Comparison of ENCODE assay signal across 15 cellular contexts in genomic region chr12:62679569-62679968, GRCh38.
"Had no signal": no experiment of that assay in that cellular context is flagged by ENCODE, and none has a peak within 500 bp of the region (broad histone marks: within the 10 kb centered on the region; RNA-seq: fewer than 3 reads in every experiment).

No MANE protein-coding gene starts in this region.

- H3K36me3 ChIP-seq: cardiac muscle cell, thyroid gland, uterus had no signal

- H3K4me3 ChIP-seq: cardiac muscle cell, coronary artery, thyroid gland, uterus had no signal

- H3K27me3 ChIP-seq: cardiac muscle cell, thyroid gland, uterus had no signal

- H3K27ac ChIP-seq: cardiac muscle cell, coronary artery, thyroid gland, uterus had no signal

- ATAC-seq: natural killer cell, WTC11 had no signal

- H3K9me3 ChIP-seq: thyroid gland, uterus had no signal

- H3K4me1 ChIP-seq: uterus had no signal

- DNase-seq: activated CD4-positive, alpha-beta memory T cell treated with anti-CD3 and anti-CD28 coated beads for 36 hours; activated CD4-positive, alpha-beta T cell treated with anti-CD3 and anti-CD28 coated beads for 4 hours; activated T-cell treated with anti-CD3 and anti-CD28 coated beads for 4 hours; amniotic stem cell; natural killer cell; nucleus accumbens; posterior cingulate gyrus; retina; stimulated activated CD8-positive, alpha-beta memory T cell treated with anti-CD3 and anti-CD28 coated beads, Interleukin-4, amount 100 ng/mL, for 48 hours; stimulated activated naive CD4-positive, alpha-beta T cell treated with Interleukin-2 at 50 U/mL for 16 hours; thyroid gland; uterus had no signal
